ENCODE assay signal across 1 cellular context in genomic region chr3:52829482-52829881, GRCh38.
A peak's percentile ranks its signal among the peaks of the same experiment; 100 is the strongest.
TF ChIP-seq lines count a peak whose summit lies in the region.

No MANE protein-coding gene starts in this region.

TF ChIP-seq in liver, 16 proteins besides CTCF, POLR2A, EP300 and RAD21 (continued from another document):
- TF ChIP-seq GABPA (IDR thresholded peaks at IDR 0.05 in 1 of 2, conservative IDR thresholded peaks at IDR 0.05 in 1 of 2) = no peak
- no peak for TF ChIP-seq MAX (IDR thresholded peaks at IDR 0.05)
- TF ChIP-seq JUND (IDR thresholded peaks at IDR 0.05) = peak in 1 of 2 donors; percentile 28
- no peak for TF ChIP-seq YY1 (IDR thresholded peaks at IDR 0.05)
- peak; percentile 70 for TF ChIP-seq SP1 (IDR thresholded peaks at IDR 0.05)
- peak in 1 of 2 donors; percentile 23 for TF ChIP-seq EGR1 (IDR thresholded peaks at IDR 0.05; ENCODE audit: low read depth in 2 of 2)
- no peak for TF ChIP-seq ATF3 (IDR thresholded peaks at IDR 0.05)
- TF ChIP-seq FOXA2 (IDR thresholded peaks at IDR 0.05) = peak; percentile 24
- TF ChIP-seq RXRA (IDR thresholded peaks at IDR 0.05) = peak; percentile 86 to 90
- TF ChIP-seq HNF4G (IDR thresholded peaks at IDR 0.05) = peak; percentile 45
- TF ChIP-seq NR2F2 (IDR thresholded peaks at IDR 0.05) = peak; percentile 25
TF ChIP-seq in liver: peak in this region for 10.
